41 cellular contexts compared by ENCODE assay signal in the genomic region with DNA sequence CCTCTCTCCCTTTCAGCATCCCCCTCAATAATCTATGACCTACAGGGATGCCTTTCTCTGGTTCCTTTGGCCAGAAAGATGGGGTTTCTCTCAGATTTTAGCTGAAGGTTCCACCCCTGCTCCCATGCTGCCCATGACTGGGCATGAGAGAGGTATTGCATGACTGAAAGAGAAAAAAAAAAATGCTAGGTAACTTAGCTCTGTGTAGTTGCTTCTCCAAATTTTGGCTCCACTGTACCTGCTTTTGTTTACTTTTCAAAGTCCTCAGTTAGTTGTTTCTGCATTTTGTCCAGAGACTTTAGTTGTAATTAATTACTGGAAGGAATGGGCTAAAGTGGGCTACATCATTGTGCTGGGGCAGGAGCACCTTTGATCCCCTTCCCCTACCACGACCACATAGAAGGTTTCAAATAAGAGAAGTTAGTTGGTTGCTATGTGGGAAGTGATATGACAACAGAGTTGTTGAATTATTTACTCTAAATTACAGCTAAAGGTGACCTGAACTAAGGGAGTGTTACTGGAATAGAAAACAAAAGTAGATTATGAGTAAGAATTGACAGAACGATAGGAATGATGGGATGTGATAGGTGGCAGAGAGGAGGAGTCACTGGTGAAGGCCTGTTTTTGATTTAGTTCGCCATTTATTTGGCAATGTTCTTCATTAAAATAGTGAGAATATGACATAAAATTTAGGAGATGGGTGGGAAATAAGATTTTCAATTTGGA.
"Had no signal": no experiment of that assay in that cellular context is flagged by ENCODE, and none has a peak within 500 bp of the region (broad histone marks: within the 10 kb centered on the region; RNA-seq: fewer than 3 reads in every experiment).

No MANE protein-coding gene starts in this region.

- FAIRE-seq: astrocyte, bronchial epithelial cell had no signal

- H3K4me1 Mint-ChIP-seq: activated naive CD4-positive, alpha-beta T cell treated with anti-CD3 and anti-CD28 coated beads, Interleukin-2, amount 10 ng/mL, durations not matched to agents 7 days and 5 days; activated naive CD4-positive, alpha-beta T cell treated with anti-CD3 and anti-CD28 coated beads, Interleukin-2, amount 50 U/mL, for 24 hours; activated naive CD8-positive, alpha-beta T cell treated with anti-CD3 and anti-CD28 coated beads for 36 hours; activated naive CD8-positive, alpha-beta T cell treated with anti-CD3 and anti-CD28 coated beads, Interleukin-2, amount 10 ng/mL, durations not matched to agents 7 days and 5 days; activated naive CD8-positive, alpha-beta T cell treated with anti-CD3 and anti-CD28 coated beads, Interleukin-2, amount 50 U/mL, for 24 hours; activated T-helper 17 cell treated with anti-CD3 and anti-CD28 coated beads, Interleukin-2, amount 50 U/mL, for 72 hours; brain; central memory CD8-positive, alpha-beta T cell had no signal

- H3K9me3 Mint-ChIP-seq: activated naive CD4-positive, alpha-beta T cell treated with anti-CD3 and anti-CD28 coated beads, Interleukin-2, amount 10 ng/mL, durations not matched to agents 7 days and 5 days; activated naive CD4-positive, alpha-beta T cell treated with anti-CD3 and anti-CD28 coated beads, Interleukin-2, amount 50 U/mL, for 24 hours; activated naive CD4-positive, alpha-beta T cell treated with anti-CD3 and anti-CD28 coated beads, Interleukin-2, amount 50 U/mL, for 72 hours; activated naive CD8-positive, alpha-beta T cell treated with anti-CD3 and anti-CD28 coated beads for 36 hours; activated T-cell treated with anti-CD3 and anti-CD28 coated beads, Interleukin-2, amount 50 U/mL, for 4 hours; activated T-helper 1 cell treated with anti-CD3 and anti-CD28 coated beads, Interleukin-12 subunit alpha, Interleukin-12 subunit beta, Interleukin-2, Interleukin-4 antibody, amounts not matched to agents 30 ng/mL and 10 ng/mL and 1 ng/mL, durations not matched to agents 14 hours and 24 hours and 36 hours; activated T-helper 17 cell treated with anti-CD3 and anti-CD28 coated beads, Interleukin-2, amount 50 U/mL, for 72 hours; activated T-helper 2 cell treated with anti-CD3 and anti-CD28 coated beads, Interferon-gamma antibody, Interleukin-2, Interleukin-4, amounts not matched to agents 10 μg/mL and 5 μg/mL and 100 μg/mL, durations not matched to agents 14 hours and 24 hours and 36 hours; central memory CD8-positive, alpha-beta T cell had no signal

- ATAC-seq: activated naive CD4-positive, alpha-beta T cell treated with anti-CD3 and anti-CD28 coated beads, Interleukin-2, amount 50 U/mL, for 72 hours; activated naive CD8-positive, alpha-beta T cell treated with anti-CD3 and anti-CD28 coated beads, Interleukin-2, amount 50 U/mL, for 24 hours; activated T-cell treated with anti-CD3 and anti-CD28 coated beads, Interleukin-2, amount 50 U/mL, for 4 hours; activated T-cell treated with anti-CD3 and anti-CD28 coated beads, Interleukin-2, amount 50 U/mL, for 72 hours; activated T-helper 17 cell treated with anti-CD3 and anti-CD28 coated beads, Interleukin-2, amount 50 U/mL, for 72 hours; body of pancreas had no signal

- H3K4me1 ChIP-seq: adrenal gland, ascending aorta, body of pancreas, breast epithelium had no signal

- DNase-seq: activated effector memory CD4-positive, alpha-beta T cell treated with anti-CD3 and anti-CD28 coated beads, Interleukin-2, amount 50 U/mL, for 16 hours; activated effector memory CD4-positive, alpha-beta T cell treated with Interleukin-2 at 50 U/mL for 16 hours; activated gamma-delta T cell; activated gamma-delta T cell treated with Interleukin-2 at 50 U/mL for 16 hours; activated naive CD4-positive, alpha-beta T cell; activated naive CD4-positive, alpha-beta T cell treated with anti-CD3 and anti-CD28 coated beads for 36 hours; activated naive CD4-positive, alpha-beta T cell treated with anti-CD3 and anti-CD28 coated beads, Interleukin-2, amount 10 ng/mL, durations not matched to agents 7 days and 5 days; activated naive CD4-positive, alpha-beta T cell treated with anti-CD3 and anti-CD28 coated beads, Interleukin-2, amount 50 U/mL, for 16 hours; activated naive CD4-positive, alpha-beta T cell treated with Interleukin-2 at 50 U/mL for 16 hours; activated naive CD8-positive, alpha-beta T cell treated with anti-CD3 and anti-CD28 coated beads for 36 hours; activated naive CD8-positive, alpha-beta T cell treated with anti-CD3 and anti-CD28 coated beads, Interleukin-2, amount 10 ng/mL, durations not matched to agents 7 days and 5 days; activated naive CD8-positive, alpha-beta T cell treated with anti-CD3 and anti-CD28 coated beads, Interleukin-2, amount 50 U/mL, for 24 hours; activated T-cell treated with anti-CD3 and anti-CD28 coated beads for 4 hours; activated T-cell treated with anti-CD3 and anti-CD28 coated beads, Interleukin-2, amount 50 U/mL, for 1 hour; activated T-cell treated with anti-CD3 and anti-CD28 coated beads, Interleukin-2, amount 50 U/mL, for 24 hours; activated T-cell treated with anti-CD3 and anti-CD28 coated beads, Interleukin-2, amount 50 U/mL, for 4 hours; activated T-cell treated with anti-CD3 and anti-CD28 coated beads, Interleukin-2, amount 50 U/mL, for 48 hours; activated T-cell treated with anti-CD3 and anti-CD28 coated beads, Interleukin-2, amount 50 U/mL, for 72 hours; adrenal gland; amniotic stem cell; amygdala; anterior cingulate cortex; aorta; body of pancreas; brain microvascular endothelial cell; caudate nucleus; central memory CD4-positive, alpha-beta T cell; cerebellar nuclear complex had no signal

- H3K27ac Mint-ChIP-seq: activated naive CD4-positive, alpha-beta T cell treated with anti-CD3 and anti-CD28 coated beads for 36 hours; activated naive CD4-positive, alpha-beta T cell treated with anti-CD3 and anti-CD28 coated beads, Interleukin-2, amount 10 ng/mL, durations not matched to agents 7 days and 5 days; activated naive CD4-positive, alpha-beta T cell treated with anti-CD3 and anti-CD28 coated beads, Interleukin-2, amount 50 U/mL, for 72 hours; activated naive CD8-positive, alpha-beta T cell; activated naive CD8-positive, alpha-beta T cell treated with anti-CD3 and anti-CD28 coated beads for 36 hours; activated naive CD8-positive, alpha-beta T cell treated with anti-CD3 and anti-CD28 coated beads, Interleukin-2, amount 10 ng/mL, durations not matched to agents 7 days and 5 days; activated naive CD8-positive, alpha-beta T cell treated with anti-CD3 and anti-CD28 coated beads, Interleukin-2, amount 50 U/mL, for 24 hours; activated T-cell treated with anti-CD3 and anti-CD28 coated beads, Interleukin-2, amount 50 U/mL, for 24 hours; activated T-cell treated with anti-CD3 and anti-CD28 coated beads, Interleukin-2, amount 50 U/mL, for 72 hours; activated T-helper 1 cell treated with anti-CD3 and anti-CD28 coated beads, Interleukin-12 subunit alpha, Interleukin-12 subunit beta, Interleukin-2, Interleukin-4 antibody, amounts not matched to agents 30 ng/mL and 10 ng/mL and 1 ng/mL, durations not matched to agents 14 hours and 24 hours and 36 hours; activated T-helper 17 cell treated with anti-CD3 and anti-CD28 coated beads, Interleukin-2, amount 50 U/mL, for 72 hours; activated T-helper 2 cell treated with anti-CD3 and anti-CD28 coated beads, Interferon-gamma antibody, Interleukin-2, Interleukin-4, amounts not matched to agents 10 μg/mL and 5 μg/mL and 100 μg/mL, durations not matched to agents 14 hours and 24 hours and 36 hours; brain had no signal

- H3K36me3 ChIP-seq: adrenal gland, ascending aorta, brain microvascular endothelial cell, cardiac muscle cell had no signal

- H3K27me3 Mint-ChIP-seq: activated naive CD4-positive, alpha-beta T cell treated with anti-CD3 and anti-CD28 coated beads, Interleukin-2, amount 50 U/mL, for 24 hours; activated naive CD8-positive, alpha-beta T cell treated with anti-CD3 and anti-CD28 coated beads for 36 hours; activated naive CD8-positive, alpha-beta T cell treated with anti-CD3 and anti-CD28 coated beads, Interleukin-2, amount 50 U/mL, for 24 hours; activated T-cell treated with anti-CD3 and anti-CD28 coated beads, Interleukin-2, amount 50 U/mL, for 24 hours had no signal

- H3K9me3 ChIP-seq: adrenal gland, ascending aorta, body of pancreas, breast epithelium had no signal

- H3K27ac ChIP-seq: adrenal gland, ascending aorta, body of pancreas, brain microvascular endothelial cell, breast epithelium, cardiac muscle cell had no signal

- H3K27me3 ChIP-seq: adrenal gland, ascending aorta, body of pancreas, brain microvascular endothelial cell, breast epithelium, cardiac muscle cell had no signal

- H3K4me3 Mint-ChIP-seq: activated naive CD4-positive, alpha-beta T cell treated with anti-CD3 and anti-CD28 coated beads for 36 hours; activated naive CD4-positive, alpha-beta T cell treated with anti-CD3 and anti-CD28 coated beads, Interleukin-2, amount 10 ng/mL, durations not matched to agents 7 days and 5 days; activated naive CD4-positive, alpha-beta T cell treated with anti-CD3 and anti-CD28 coated beads, Interleukin-2, amount 50 U/mL, for 24 hours; activated naive CD8-positive, alpha-beta T cell; activated naive CD8-positive, alpha-beta T cell treated with anti-CD3 and anti-CD28 coated beads for 36 hours; activated naive CD8-positive, alpha-beta T cell treated with anti-CD3 and anti-CD28 coated beads, Interleukin-2, amount 10 ng/mL, durations not matched to agents 7 days and 5 days; activated naive CD8-positive, alpha-beta T cell treated with anti-CD3 and anti-CD28 coated beads, Interleukin-2, amount 50 U/mL, for 24 hours; activated T-cell treated with anti-CD3 and anti-CD28 coated beads, Interleukin-2, amount 50 U/mL, for 24 hours; activated T-cell treated with anti-CD3 and anti-CD28 coated beads, Interleukin-2, amount 50 U/mL, for 4 hours; activated T-cell treated with anti-CD3 and anti-CD28 coated beads, Interleukin-2, amount 50 U/mL, for 72 hours; activated T-helper 1 cell treated with anti-CD3 and anti-CD28 coated beads, Interleukin-12 subunit alpha, Interleukin-12 subunit beta, Interleukin-2, Interleukin-4 antibody, amounts not matched to agents 30 ng/mL and 10 ng/mL and 1 ng/mL, durations not matched to agents 14 hours and 24 hours and 36 hours; activated T-helper 17 cell treated with anti-CD3 and anti-CD28 coated beads, Interleukin-2, amount 50 U/mL, for 72 hours; brain; central memory CD8-positive, alpha-beta T cell had no signal

- H3K36me3 Mint-ChIP-seq: activated naive CD4-positive, alpha-beta T cell treated with anti-CD3 and anti-CD28 coated beads, Interleukin-2, amount 10 ng/mL, durations not matched to agents 7 days and 5 days; activated naive CD4-positive, alpha-beta T cell treated with anti-CD3 and anti-CD28 coated beads, Interleukin-2, amount 50 U/mL, for 24 hours; activated naive CD4-positive, alpha-beta T cell treated with anti-CD3 and anti-CD28 coated beads, Interleukin-2, amount 50 U/mL, for 72 hours; activated naive CD8-positive, alpha-beta T cell; activated naive CD8-positive, alpha-beta T cell treated with anti-CD3 and anti-CD28 coated beads for 36 hours; activated naive CD8-positive, alpha-beta T cell treated with anti-CD3 and anti-CD28 coated beads, Interleukin-2, amount 10 ng/mL, durations not matched to agents 7 days and 5 days; brain had no signal

- H3K4me3 ChIP-seq: adrenal gland, ascending aorta, body of pancreas, breast epithelium, cardiac muscle cell had no signal
